Comparison of ENCODE assay signal across 30 cellular contexts in the genomic region with DNA sequence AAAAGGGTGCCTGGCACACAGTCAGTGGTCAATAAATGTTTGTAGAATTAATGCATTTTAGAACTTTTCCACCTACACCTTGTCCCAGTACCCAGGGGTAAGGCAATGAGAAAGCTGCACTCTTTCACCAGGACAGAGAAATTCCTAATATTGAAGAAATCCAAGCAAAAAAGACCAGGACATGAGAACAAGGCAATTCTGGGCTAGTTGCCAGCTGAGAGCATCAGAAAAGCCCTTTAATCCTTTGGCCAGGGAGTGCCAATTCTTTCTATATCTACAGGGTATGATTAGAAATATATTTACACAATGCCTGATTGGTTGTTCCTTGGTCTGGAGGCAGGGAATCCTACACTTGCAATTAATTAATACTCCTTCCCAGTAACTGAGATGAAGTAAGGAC.
DNase-seq lines count a peak whose midpoint lies in the region; ATAC-seq and TF ChIP-seq lines count a peak whose summit lies in the region.
"Had no signal": no experiment of that assay in that cellular context is flagged by ENCODE, and none has a peak within 500 bp of the region (broad histone marks: within the 10 kb centered on the region; RNA-seq: fewer than 3 reads in every experiment).

No MANE protein-coding gene starts in this region.

- BruUV-seq in MCF 10A (replicated peaks; lab: Mats Ljungman, UMichigan) (no TSS peak), mammary epithelial cell (replicated peaks; lab: Mats Ljungman, UMichigan) (no TSS peak), PC-3 (replicated peaks; lab: Mats Ljungman, UMichigan) (no TSS peak)

- H3K36me3 Mint-ChIP-seq in MCF 10A (ENCODE audit: insufficient read depth, unreplicated experiment) = no peaks in the 10 kb centered on the region
- H3K36me3 Mint-ChIP-seq: activated CD4-positive, alpha-beta memory T cell treated with anti-CD3 and anti-CD28 coated beads for 36 hours; activated naive CD8-positive, alpha-beta T cell; CD8-positive, alpha-beta T cell; naive thymus-derived CD8-positive, alpha-beta T cell had no signal

- H3K9me3 Mint-ChIP-seq in MCF 10A (ENCODE audit: unreplicated experiment) = no peaks in the 10 kb centered on the region
- H3K9me3 Mint-ChIP-seq: activated CD4-positive, alpha-beta memory T cell treated with anti-CD3 and anti-CD28 coated beads for 36 hours; activated T-helper 17 cell treated with anti-CD3 and anti-CD28 coated beads, Interleukin-2, amount 50 U/mL, for 72 hours; CD8-positive, alpha-beta T cell; dendritic cell treated with granulocyte-macrophage colony-stimulating factor and Interleukin-4, amounts not matched to agents 40 ng/mL and 50 ng/mL, for 4 days had no signal

- H3K79me2 ChIP-seq in mammary epithelial cell (ENCODE audit: insufficient read depth, low read length) (no peaks in the 10 kb centered on the region), hepatocyte (no peaks in the 10 kb centered on the region), PC-3 (ENCODE audit: low read length) (no peaks in the 10 kb centered on the region)

- ATAC-seq in GM21528 (IDR thresholded peaks at IDR 0.05; ENCODE audit: low FRiP score, unreplicated experiment) (no peak), PC-3 (no peak), Right ventricle myocardium superior (ENCODE audit: poor library complexity) (no peak)
- ATAC-seq: A549; activated T-helper 17 cell treated with anti-CD3 and anti-CD28 coated beads, Interleukin-2, amount 50 U/mL, for 72 hours; CD8-positive, alpha-beta T cell; naive thymus-derived CD8-positive, alpha-beta T cell had no signal

- H3K9ac ChIP-seq in mammary epithelial cell (ENCODE audit: insufficient read depth, low read length) = no peak overlapping the region
- no peak overlapping the region for H3K9ac ChIP-seq in adipocyte (ENCODE audit: low read length)
- no peak overlapping the region for H3K9ac ChIP-seq in PC-3 (ENCODE audit: low read length)
- H3K9ac ChIP-seq: SK-N-SH had no signal

- H3K4me3 ChIP-seq in mammary epithelial cell (replicated peaks in 1 of 3; ENCODE audit: insufficient read depth in 1 of 3, low read depth in 2 of 3, low read length in 3 of 3) = no peak overlapping the region
- H3K4me3 ChIP-seq in adipocyte (ENCODE audit: low read length) = no peak overlapping the region
- no peak overlapping the region for H3K4me3 ChIP-seq in hepatocyte
- no peak overlapping the region for H3K4me3 ChIP-seq in PC-3 (ENCODE audit: low read length)
- H3K4me3 ChIP-seq: A549, ascending aorta, left ventricle myocardium inferior, stomach, tibial nerve had no signal

- H2AFZ ChIP-seq in mammary epithelial cell (ENCODE audit: low read depth, low read length) (no peak overlapping the region), hepatocyte (no peak overlapping the region), PC-3 (ENCODE audit: low read length) (no peak overlapping the region)

- H3K36me3 ChIP-seq in mammary epithelial cell (ENCODE audit: insufficient read depth, low read length) (no peaks in the 10 kb centered on the region), adipocyte (ENCODE audit: control insufficient read depth, insufficient read depth, low read length, severe bottlenecking) (no peaks in the 10 kb centered on the region), hepatocyte (replicated peaks; ENCODE audit: insufficient read depth, low read depth) (no peaks in the 10 kb centered on the region), PC-3 (ENCODE audit: low read depth, low read length) (peaks cover 7% of the 10 kb centered on the region; the same call in 1 of the 2 replicates)
- H3K36me3 ChIP-seq: ascending aorta, left ventricle myocardium inferior, stomach, tibial nerve had no signal

- H3K9me3 ChIP-seq in mammary epithelial cell (replicated peaks; ENCODE audit: insufficient read depth, low read length) (no peaks in the 10 kb centered on the region), adipocyte (ENCODE audit: control insufficient read depth, low read length) (peaks cover 4% of the 10 kb centered on the region), hepatocyte (ENCODE audit: low read depth) (no peaks in the 10 kb centered on the region), PC-3 (ENCODE audit: low read length) (no peaks in the 10 kb centered on the region)
- H3K9me3 ChIP-seq: A549, ascending aorta, SK-N-SH, stomach, tibial nerve had no signal

- no peak overlapping the region for H3K4me3 Mint-ChIP-seq in MCF 10A (ENCODE audit: unreplicated experiment)
- H3K4me3 Mint-ChIP-seq: activated CD4-positive, alpha-beta memory T cell treated with anti-CD3 and anti-CD28 coated beads for 36 hours; activated naive CD8-positive, alpha-beta T cell; activated T-helper 17 cell treated with anti-CD3 and anti-CD28 coated beads, Interleukin-2, amount 50 U/mL, for 72 hours; B cell; CD8-positive, alpha-beta T cell; dendritic cell treated with granulocyte-macrophage colony-stimulating factor and Interleukin-4, amounts not matched to agents 40 ng/mL and 50 ng/mL, for 4 days; naive thymus-derived CD8-positive, alpha-beta T cell; T-helper 1 cell treated with Interleukin-12 subunit alpha and Interleukin-12 subunit beta and Interleukin-4 antibody, amounts not matched to agents 30 μg/mL and 1 μg/mL, for 36 hours had no signal

- dilution Hi-C loops in mammary epithelial cell (cut with HindIII; ENCODE audit: low sequenced_read_pairs) = no loop called here

- TF ChIP-seq CTCF in MCF 10A (IDR thresholded peaks at IDR 0.05; ENCODE audit: unreplicated experiment) (no peak), mammary epithelial cell (conservative IDR thresholded peaks at IDR 0.05 in 1 of 2, IDR thresholded peaks at IDR 0.05 in 1 of 2; ENCODE audit: extremely low read depth in 1 of 2, insufficient read depth in 1 of 2, low read depth in 1 of 2, low read length in 2 of 2) (no peak), hepatocyte (IDR thresholded peaks at IDR 0.05; ENCODE audit: poor library complexity) (no peak), PC-3 (conservative IDR thresholded peaks at IDR 0.05; ENCODE audit: low read depth, low read length) (no peak)

- no peak for TF ChIP-seq POLR2A in erythroblast (IDR thresholded peaks at IDR 0.05; ENCODE audit: low read length)

- H3K27me3 ChIP-seq in mammary epithelial cell (ENCODE audit: insufficient read depth, low read length) (no peaks in the 10 kb centered on the region), adipocyte (replicated peaks; ENCODE audit: control insufficient read depth, insufficient read depth, low read length) (no peaks in the 10 kb centered on the region), hepatocyte (no peaks in the 10 kb centered on the region), PC-3 (ENCODE audit: low read length) (no peaks in the 10 kb centered on the region)
- H3K27me3 ChIP-seq: ascending aorta, stomach, tibial nerve had no signal

- intact Hi-C loops in MCF 10A (cut with micrococcal nuclease) (no loop called here), mammary epithelial cell (cut with micrococcal nuclease) (no loop called here), PC-3 (cut with micrococcal nuclease) (no loop called here), Right ventricle myocardium superior (cut with DNase I) (no loop called here)

- H3K9me2 ChIP-seq in hepatocyte (replicated peaks; ENCODE audit: insufficient read depth) (no peaks in the 10 kb centered on the region), PC-3 (replicated peaks; ENCODE audit: low read length) (no peaks in the 10 kb centered on the region)
- H3K9me2 ChIP-seq: SK-N-SH had no signal

- H3K4me1 ChIP-seq in mammary epithelial cell (ENCODE audit: insufficient read depth, low read length) = no peaks in the 10 kb centered on the region
- H3K4me1 ChIP-seq in adipocyte (ENCODE audit: control insufficient read depth, insufficient read depth, low read length) = no peaks in the 10 kb centered on the region
- no peaks in the 10 kb centered on the region for H3K4me1 ChIP-seq in hepatocyte (ENCODE audit: insufficient read depth)
- H3K4me1 ChIP-seq in PC-3 (ENCODE audit: insufficient read depth, low read length) = no peaks in the 10 kb centered on the region
- H3K4me1 ChIP-seq: A549, ascending aorta, left ventricle myocardium inferior, stomach, tibial nerve had no signal

- DNase-seq in MCF 10A (ENCODE audit: unreplicated experiment) (peak; percentile 34), mammary epithelial cell (no peak), adipocyte (ENCODE audit: low read depth) (peak; percentile 26), hepatocyte (ENCODE audit: low spot score) (peak; percentile 13), erythroblast (lab: John Stamatoyannopoulos, UW) (no peak), PC-3 (no peak), Right ventricle myocardium superior (no peak)
- DNase-seq: activated CD4-positive, alpha-beta memory T cell treated with anti-CD3 and anti-CD28 coated beads for 36 hours; activated CD4-positive, CD25-positive, alpha-beta regulatory T cell treated with anti-CD3 and anti-CD28 coated beads, Interleukin-2, amount 50 U/mL, for 72 hours; activated CD8-positive, alpha-beta memory T cell treated with anti-CD3 and anti-CD28 coated beads, Interleukin-2, amount 50 U/mL, for 48 hours; CD8-positive, alpha-beta T cell; central memory CD4-positive, alpha-beta T cell; islet precursor cell; left ventricle myocardium inferior; midbrain; naive thymus-derived CD8-positive, alpha-beta T cell; NCI-H1048; NCI-H526; occipital lobe; SK-N-SH; stomach had no signal

- POLR2A ChIA-PET in MCF 10A (lab: Yijun Ruan, JAX) (no interaction called here), PC-3 (lab: Charles Lee; ENCODE audit: unreplicated experiment) (no interaction called here)

- CTCF ChIA-PET in MCF 10A (lab: Yijun Ruan, JAX) (no interaction called here), mammary epithelial cell (lab: Charles Lee; ENCODE audit: low non-redundant PET) (no interaction called here), PC-3 (lab: Charles Lee) (no interaction called here)

- in situ Hi-C loops in mammary epithelial cell (cut with MboI; ENCODE audit: low sequenced_read_pairs in 2 of 2) = no loop called here

- H3K27me3 Mint-ChIP-seq in MCF 10A (ENCODE audit: insufficient read depth, unreplicated experiment) = no peaks in the 10 kb centered on the region
- H3K27me3 Mint-ChIP-seq: activated CD4-positive, alpha-beta memory T cell treated with anti-CD3 and anti-CD28 coated beads for 36 hours; activated naive CD8-positive, alpha-beta T cell; activated T-helper 17 cell treated with anti-CD3 and anti-CD28 coated beads, Interleukin-2, amount 50 U/mL, for 72 hours; B cell; dendritic cell treated with granulocyte-macrophage colony-stimulating factor and Interleukin-4, amounts not matched to agents 40 ng/mL and 50 ng/mL, for 4 days had no signal

- no peak overlapping the region for H3K27ac Mint-ChIP-seq in MCF 10A (ENCODE audit: low read depth, unreplicated experiment)
- H3K27ac Mint-ChIP-seq: activated CD4-positive, alpha-beta memory T cell treated with anti-CD3 and anti-CD28 coated beads for 36 hours; activated naive CD8-positive, alpha-beta T cell; activated T-helper 17 cell treated with anti-CD3 and anti-CD28 coated beads, Interleukin-2, amount 50 U/mL, for 72 hours; B cell; CD8-positive, alpha-beta T cell; dendritic cell treated with granulocyte-macrophage colony-stimulating factor and Interleukin-4, amounts not matched to agents 40 ng/mL and 50 ng/mL, for 4 days; naive thymus-derived CD8-positive, alpha-beta T cell; T-helper 1 cell treated with Interleukin-12 subunit alpha and Interleukin-12 subunit beta and Interleukin-4 antibody, amounts not matched to agents 30 μg/mL and 1 μg/mL, for 36 hours had no signal

- no peaks in the 10 kb centered on the region for H4K20me1 ChIP-seq in mammary epithelial cell (ENCODE audit: insufficient read depth, low read length)
- H4K20me1 ChIP-seq in hepatocyte (ENCODE audit: insufficient read depth, poor library complexity, severe bottlenecking) = no peaks in the 10 kb centered on the region
- H4K20me1 ChIP-seq in PC-3 (ENCODE audit: low read length) = no peaks in the 10 kb centered on the region

- H3K4me2 ChIP-seq in mammary epithelial cell (ENCODE audit: insufficient read depth, low read depth, low read length) = no peak overlapping the region
- no peak overlapping the region for H3K4me2 ChIP-seq in hepatocyte
- no peak overlapping the region for H3K4me2 ChIP-seq in PC-3 (ENCODE audit: low read length)
- H3K4me2 ChIP-seq: A549, SK-N-SH had no signal

- H3K27ac ChIP-seq in mammary epithelial cell (ENCODE audit: insufficient read depth, low read depth, low read length) (no peak overlapping the region), hepatocyte (no peak overlapping the region), PC-3 (ENCODE audit: low read length) (no peak overlapping the region)
- H3K27ac ChIP-seq: A549, left ventricle myocardium inferior, stomach, tibial nerve had no signal

- H3K4me1 Mint-ChIP-seq in MCF 10A (ENCODE audit: insufficient read depth, unreplicated experiment) = no peaks in the 10 kb centered on the region
- H3K4me1 Mint-ChIP-seq: activated T-helper 17 cell treated with anti-CD3 and anti-CD28 coated beads, Interleukin-2, amount 50 U/mL, for 72 hours; B cell; naive thymus-derived CD8-positive, alpha-beta T cell had no signal

- no peaks in the 10 kb centered on the region for H3F3A ChIP-seq in PC-3 (ENCODE audit: low read length, unreplicated experiment)

Comparison
In these comparisons a context has a peak if more than half of its experiments do, and no peak if none do; other contexts are left out.
1. DNase-seq: peak in MCF 10A (single experiment), adipocyte (single experiment) and hepatocyte (single experiment); none in mammary epithelial cell (single experiment), erythroblast (0 of 2), PC-3 (single experiment) and Right ventricle myocardium superior (single experiment).